1 cellular context compared by ENCODE assay signal in genomic region chr7:10706875-10707493, GRCh38.
TF ChIP-seq lines count a peak whose summit lies in the region.

No MANE protein-coding gene starts in this region.

TF ChIP-seq in GM12878, 131 proteins besides CTCF, POLR2A, EP300 and RAD21 (continued from another document and continues in another):
- TF ChIP-seq NFIC (IDR thresholded peaks at IDR 0.05; ENCODE audit: low read depth, low read length) (peak; percentile 74), ELK1 (IDR thresholded peaks at IDR 0.05; ENCODE audit: low read depth, low read length) (no peak), KAT2A (conservative IDR thresholded peaks at IDR 0.05; ENCODE audit: control insufficient read depth, low read depth, low read length) (no peak), MAX (IDR thresholded peaks at IDR 0.05; ENCODE audit: low read depth, low read length) (no peak), CHD2 (IDR thresholded peaks at IDR 0.05; ENCODE audit: borderline replicate concordance, low read depth, low read length) (no peak), MTA3 (IDR thresholded peaks at IDR 0.05; ENCODE audit: borderline replicate concordance, low read length) (no peak), SMAD5 (IDR thresholded peaks at IDR 0.05; ENCODE audit: low read depth) (no peak), ZZZ3 (IDR thresholded peaks at IDR 0.05; ENCODE audit: control insufficient read depth, insufficient read length, low read depth) (no peak), USF2 (IDR thresholded peaks at IDR 0.05; ENCODE audit: borderline replicate concordance, low read depth, low read length) (no peak), MYB (IDR thresholded peaks at IDR 0.05; ENCODE audit: borderline replicate concordance, low read depth, low read length) (no peak), WRNIP1 (IDR thresholded peaks at IDR 0.05; ENCODE audit: borderline replicate concordance, low read depth, low read length) (no peak), IRF3 (IDR thresholded peaks at IDR 0.05) (no peak), NFYA (IDR thresholded peaks at IDR 0.05; ENCODE audit: borderline replicate concordance, low read depth, low read length) (no peak), SKIL (IDR thresholded peaks at IDR 0.05; ENCODE audit: low read depth, poor library complexity, severe bottlenecking) (no peak), CREM (IDR thresholded peaks at IDR 0.05; ENCODE audit: low read depth) (peak; percentile 69), NFXL1 (IDR thresholded peaks at IDR 0.05; ENCODE audit: borderline replicate concordance) (no peak), E2F8 (IDR thresholded peaks at IDR 0.05; ENCODE audit: low read depth, partially characterized antibody) (no peak), CHD1 (IDR thresholded peaks at IDR 0.05; ENCODE audit: low read depth, low read length) (no peak), NBN (IDR thresholded peaks at IDR 0.05) (no peak), TCF12 (IDR thresholded peaks at IDR 0.05; ENCODE audit: low read depth, low read length) (peak; percentile 97), SMC3 (IDR thresholded peaks at IDR 0.05; ENCODE audit: borderline replicate concordance, low read length) (no peak), GABPA (IDR thresholded peaks at IDR 0.05; ENCODE audit: low read depth) (no peak), ZBTB4 (CRISPR knock-in tag; IDR thresholded peaks at IDR 0.05) (no peak), ZNF384 (IDR thresholded peaks at IDR 0.05; ENCODE audit: borderline replicate concordance, low read depth, low read length) (no peak), MLLT1 (IDR thresholded peaks at IDR 0.05) (no peak), IKZF2 (IDR thresholded peaks at IDR 0.05) (peak; percentile 31 to 62; a peak in 2 of 4 replicates), RB1 (IDR thresholded peaks at IDR 0.05; ENCODE audit: borderline replicate concordance) (no peak), NR2F1 (conservative IDR thresholded peaks at IDR 0.05) (no peak), ATF7 (IDR thresholded peaks at IDR 0.05; ENCODE audit: low read depth) (no peak), ETV6 (conservative IDR thresholded peaks at IDR 0.05 in 1 of 2, IDR thresholded peaks at IDR 0.05 in 1 of 2; ENCODE audit: borderline replicate concordance in 1 of 2, low read depth in 1 of 2) (no peak), IKZF1 (conservative IDR thresholded peaks at IDR 0.05) (0 out of 2 replicates have a peak, but pooled peaks have one; percentile 40), CUX1 (IDR thresholded peaks at IDR 0.05; ENCODE audit: insufficient replicate concordance, low read depth, low read length) (no peak), NKRF (conservative IDR thresholded peaks at IDR 0.05) (no peak), CEBPB (IDR thresholded peaks at IDR 0.05; ENCODE audit: borderline replicate concordance in 1 of 2, low read depth in 2 of 2, low read length in 2 of 2) (no peak), SP1 (IDR thresholded peaks at IDR 0.05; ENCODE audit: low read depth, low read length) (no peak), YY1 (IDR thresholded peaks at IDR 0.05; ENCODE audit: low read depth, low read length) (no peak), TCF7 (IDR thresholded peaks at IDR 0.05; ENCODE audit: borderline replicate concordance) (no peak), EZH2 (IDR thresholded peaks at IDR 0.05; ENCODE audit: borderline replicate concordance, control insufficient read depth, low read depth, low read length) (no peak), SIX5 (IDR thresholded peaks at IDR 0.05; ENCODE audit: low read depth, low read length, severe bottlenecking) (no peak)
